In the genomic region with DNA sequence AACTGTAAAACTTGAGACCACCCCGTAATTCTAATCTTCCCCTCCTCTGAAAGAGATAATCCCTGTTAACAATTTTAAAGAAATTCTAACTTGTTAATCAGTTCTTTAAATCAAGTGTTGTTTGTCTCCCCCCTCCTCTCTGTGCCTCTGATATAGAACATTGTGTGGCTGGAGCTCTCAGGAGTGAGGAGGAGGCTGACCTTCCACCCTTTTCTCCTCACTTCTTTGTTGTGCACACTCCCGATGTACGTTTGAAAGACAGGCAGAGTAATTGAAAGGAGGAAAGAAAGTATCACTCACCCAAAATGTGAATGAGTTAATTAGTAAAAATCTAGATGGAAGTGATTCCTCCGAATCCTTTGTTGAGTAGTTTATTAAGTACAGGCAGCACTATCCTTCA, we compare ENCODE assay signal across 1 cellular context.
TF ChIP-seq lines count a peak whose summit lies in the region.

No MANE protein-coding gene starts in this region.

TF ChIP-seq in GM23338, 12 proteins besides CTCF, POLR2A, EP300 and RAD21 (continued from another document):
- TF ChIP-seq, protein P1, sequence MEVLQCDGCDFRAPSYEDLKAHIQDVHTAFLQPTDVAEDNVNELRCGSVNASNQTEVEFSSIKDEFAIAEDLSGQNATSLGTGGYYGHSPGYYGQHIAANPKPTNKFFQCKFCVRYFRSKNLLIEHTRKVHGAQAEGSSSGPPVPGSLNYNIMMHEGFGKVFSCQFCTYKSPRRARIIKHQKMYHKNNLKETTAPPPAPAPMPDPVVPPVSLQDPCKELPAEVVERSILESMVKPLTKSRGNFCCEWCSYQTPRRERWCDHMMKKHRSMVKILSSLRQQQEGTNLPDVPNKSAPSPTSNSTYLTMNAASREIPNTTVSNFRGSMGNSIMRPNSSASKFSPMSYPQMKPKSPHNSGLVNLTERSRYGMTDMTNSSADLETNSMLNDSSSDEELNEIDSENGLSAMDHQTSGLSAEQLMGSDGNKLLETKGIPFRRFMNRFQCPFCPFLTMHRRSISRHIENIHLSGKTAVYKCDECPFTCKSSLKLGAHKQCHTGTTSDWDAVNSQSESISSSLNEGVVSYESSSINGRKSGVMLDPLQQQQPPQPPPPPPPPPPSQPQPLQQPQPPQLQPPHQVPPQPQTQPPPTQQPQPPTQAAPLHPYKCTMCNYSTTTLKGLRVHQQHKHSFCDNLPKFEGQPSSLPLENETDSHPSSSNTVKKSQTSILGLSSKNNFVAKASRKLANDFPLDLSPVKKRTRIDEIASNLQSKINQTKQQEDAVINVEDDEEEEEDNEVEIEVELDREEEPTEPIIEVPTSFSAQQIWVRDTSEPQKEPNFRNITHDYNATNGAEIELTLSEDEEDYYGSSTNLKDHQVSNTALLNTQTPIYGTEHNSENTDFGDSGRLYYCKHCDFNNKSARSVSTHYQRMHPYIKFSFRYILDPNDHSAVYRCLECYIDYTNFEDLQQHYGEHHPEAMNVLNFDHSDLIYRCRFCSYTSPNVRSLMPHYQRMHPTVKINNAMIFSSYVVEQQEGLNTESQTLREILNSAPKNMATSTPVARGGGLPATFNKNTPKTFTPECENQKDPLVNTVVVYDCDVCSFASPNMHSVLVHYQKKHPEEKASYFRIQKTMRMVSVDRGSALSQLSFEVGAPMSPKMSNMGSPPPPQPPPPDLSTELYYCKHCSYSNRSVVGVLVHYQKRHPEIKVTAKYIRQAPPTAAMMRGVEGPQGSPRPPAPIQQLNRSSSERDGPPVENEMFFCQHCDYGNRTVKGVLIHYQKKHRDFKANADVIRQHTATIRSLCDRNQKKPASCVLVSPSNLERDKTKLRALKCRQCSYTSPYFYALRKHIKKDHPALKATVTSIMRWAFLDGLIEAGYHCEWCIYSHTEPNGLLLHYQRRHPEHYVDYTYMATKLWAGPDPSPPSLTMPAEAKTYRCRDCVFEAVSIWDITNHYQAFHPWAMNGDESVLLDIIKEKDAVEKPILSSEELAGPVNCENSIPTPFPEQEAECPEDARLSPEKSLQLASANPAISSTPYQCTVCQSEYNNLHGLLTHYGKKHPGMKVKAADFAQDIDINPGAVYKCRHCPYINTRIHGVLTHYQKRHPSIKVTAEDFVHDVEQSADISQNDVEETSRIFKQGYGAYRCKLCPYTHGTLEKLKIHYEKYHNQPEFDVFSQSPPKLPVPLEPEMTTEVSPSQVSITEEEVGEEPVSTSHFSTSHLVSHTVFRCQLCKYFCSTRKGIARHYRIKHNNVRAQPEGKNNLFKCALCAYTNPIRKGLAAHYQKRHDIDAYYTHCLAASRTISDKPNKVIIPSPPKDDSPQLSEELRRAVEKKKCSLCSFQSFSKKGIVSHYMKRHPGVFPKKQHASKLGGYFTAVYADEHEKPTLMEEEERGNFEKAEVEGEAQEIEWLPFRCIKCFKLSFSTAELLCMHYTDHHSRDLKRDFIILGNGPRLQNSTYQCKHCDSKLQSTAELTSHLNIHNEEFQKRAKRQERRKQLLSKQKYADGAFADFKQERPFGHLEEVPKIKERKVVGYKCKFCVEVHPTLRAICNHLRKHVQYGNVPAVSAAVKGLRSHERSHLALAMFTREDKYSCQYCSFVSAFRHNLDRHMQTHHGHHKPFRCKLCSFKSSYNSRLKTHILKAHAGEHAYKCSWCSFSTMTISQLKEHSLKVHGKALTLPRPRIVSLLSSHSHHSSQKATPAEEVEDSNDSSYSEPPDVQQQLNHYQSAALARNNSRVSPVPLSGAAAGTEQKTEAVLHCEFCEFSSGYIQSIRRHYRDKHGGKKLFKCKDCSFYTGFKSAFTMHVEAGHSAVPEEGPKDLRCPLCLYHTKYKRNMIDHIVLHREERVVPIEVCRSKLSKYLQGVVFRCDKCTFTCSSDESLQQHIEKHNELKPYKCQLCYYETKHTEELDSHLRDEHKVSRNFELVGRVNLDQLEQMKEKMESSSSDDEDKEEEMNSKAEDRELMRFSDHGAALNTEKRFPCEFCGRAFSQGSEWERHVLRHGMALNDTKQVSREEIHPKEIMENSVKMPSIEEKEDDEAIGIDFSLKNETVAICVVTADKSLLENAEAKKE (CRISPR knock-in tag; IDR thresholded peaks at IDR 0.05), result no peak
- TF ChIP-seq STAT1 (IDR thresholded peaks at IDR 0.05; ENCODE audit: unreplicated experiment) (no peak), NANOG (IDR thresholded peaks at IDR 0.05; ENCODE audit: borderline replicate concordance) (no peak), EZH2 (IDR thresholded peaks at IDR 0.05; ENCODE audit: low read depth, unreplicated experiment) (no peak), CREB1 (CRISPR knock-in tag; IDR thresholded peaks at IDR 0.05; ENCODE audit: low read depth) (no peak), POLR2AphosphoS5 (IDR thresholded peaks at IDR 0.05; ENCODE audit: low read depth) (no peak), EZH2phosphoT487 (IDR thresholded peaks at IDR 0.05; ENCODE audit: unreplicated experiment) (no peak)
- TF ChIP-seq, protein P2, sequence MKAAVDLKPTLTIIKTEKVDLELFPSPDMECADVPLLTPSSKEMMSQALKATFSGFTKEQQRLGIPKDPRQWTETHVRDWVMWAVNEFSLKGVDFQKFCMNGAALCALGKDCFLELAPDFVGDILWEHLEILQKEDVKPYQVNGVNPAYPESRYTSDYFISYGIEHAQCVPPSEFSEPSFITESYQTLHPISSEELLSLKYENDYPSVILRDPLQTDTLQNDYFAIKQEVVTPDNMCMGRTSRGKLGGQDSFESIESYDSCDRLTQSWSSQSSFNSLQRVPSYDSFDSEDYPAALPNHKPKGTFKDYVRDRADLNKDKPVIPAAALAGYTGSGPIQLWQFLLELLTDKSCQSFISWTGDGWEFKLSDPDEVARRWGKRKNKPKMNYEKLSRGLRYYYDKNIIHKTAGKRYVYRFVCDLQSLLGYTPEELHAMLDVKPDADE (IDR thresholded peaks at IDR 0.05), result no peak
